1 cellular context compared by ENCODE assay signal in genomic region chr14:69771136-69771535, GRCh38.
TF ChIP-seq lines count a peak whose summit lies in the region.

No MANE protein-coding gene starts in this region.

TF ChIP-seq in HepG2, 621 proteins besides CTCF, POLR2A, EP300 and RAD21:
- no peak for TF ChIP-seq HMG20B (CRISPR knock-in tag; conservative IDR thresholded peaks at IDR 0.05)
- peak; percentile 29 for TF ChIP-seq RBM22 (optimal IDR thresholded peaks at IDR 0.05; ENCODE audit: low read length)
- TF ChIP-seq ZNF501 (CRISPR knock-in tag; IDR thresholded peaks at IDR 0.05), result peak; percentile 18; the same call in 1 of the 2 replicates
- no peak for TF ChIP-seq ATF4 (CRISPR knock-in tag; IDR thresholded peaks at IDR 0.05)
- TF ChIP-seq AGO2 (optimal IDR thresholded peaks at IDR 0.05; ENCODE audit: low read depth, low read length), result peak; percentile 19
- TF ChIP-seq RBFOX2 (IDR thresholded peaks at IDR 0.05; ENCODE audit: low read depth, low read length), result peak; percentile 54; the same call in 1 of the 2 replicates
TF ChIP-seq in HepG2: peak in this region for 4.
